In the genomic region with DNA sequence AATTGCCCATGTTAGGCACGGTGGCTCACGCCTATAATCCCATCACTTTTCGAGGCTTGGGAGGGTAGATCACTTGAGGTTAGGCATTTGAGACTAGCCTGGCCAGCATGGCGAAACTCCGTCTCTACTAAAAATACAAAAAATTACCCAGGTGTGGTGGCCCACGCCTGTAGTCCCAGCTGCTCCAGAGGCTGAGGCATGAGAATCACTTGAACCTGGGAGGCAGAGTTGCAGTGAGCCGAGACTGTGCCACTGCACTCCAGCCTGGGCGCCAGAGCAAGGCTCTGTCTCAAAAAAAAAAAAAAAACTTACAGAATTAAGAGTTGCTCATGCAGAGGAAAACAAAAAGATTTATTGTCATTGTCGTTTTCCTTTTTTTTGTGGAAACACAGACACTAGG, we compare ENCODE assay signal across 2 cellular contexts.
A peak's percentile ranks its signal among the peaks of the same experiment; 100 is the strongest.
TF ChIP-seq lines count a peak whose summit lies in the region.

No MANE protein-coding gene starts in this region.

TF ChIP-seq in HEK293, 187 proteins besides CTCF, POLR2A, EP300 and RAD21:
- TF ChIP-seq IKZF3 (tag by site-specific recombination; IDR thresholded peaks at IDR 0.05) (no peak), ZNF416 (tag by site-specific recombination; IDR thresholded peaks at IDR 0.05) (no peak), ZNF362 (tag by site-specific recombination; IDR thresholded peaks at IDR 0.05) (0 out of 2 replicates have a peak, but pooled peaks have one; percentile 33), ZBTB44 (tag by site-specific recombination; IDR thresholded peaks at IDR 0.05) (no peak)

TF ChIP-seq in HepG2, 621 proteins besides CTCF, POLR2A, EP300 and RAD21:
- no peak for TF ChIP-seq ZKSCAN1 (IDR thresholded peaks at IDR 0.05; ENCODE audit: low read length)
